15 cellular contexts compared by ENCODE assay signal in the genomic region with DNA sequence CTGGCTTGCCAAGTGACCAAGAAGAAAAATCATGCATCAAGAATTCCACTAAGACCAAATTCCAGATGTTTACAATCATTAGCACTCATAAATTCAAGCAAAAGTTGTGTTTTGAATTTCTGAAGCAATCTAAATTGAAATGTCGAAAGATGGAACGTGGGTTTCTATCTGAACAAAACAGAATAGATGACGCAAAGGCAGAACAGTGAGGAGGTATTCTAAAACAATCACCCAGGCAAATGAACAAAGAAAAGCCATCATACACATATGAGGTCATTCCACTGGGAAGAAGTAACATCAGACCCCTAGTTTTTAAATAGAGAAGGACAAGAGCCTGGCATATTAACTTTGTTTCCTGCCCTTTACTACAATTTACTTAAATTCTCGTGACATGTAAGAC. TPM values are rescaled to one million over a fixed set of nuclear protein-coding genes. Genes with fewer than 3 reads are reported as not detected.
DNase-seq lines count a peak whose midpoint lies in the region; ATAC-seq, FAIRE-seq and TF ChIP-seq lines count a peak whose summit lies in the region.
"Had no signal": no experiment of that assay in that cellular context is flagged by ENCODE, and none has a peak within 500 bp of the region (broad histone marks: within the 10 kb centered on the region; RNA-seq: fewer than 3 reads in every experiment).

No MANE protein-coding gene starts in this region.

- H3K9me3 ChIP-seq in breast epithelium (no peaks in the 10 kb centered on the region), K562 (replicated peaks; ENCODE audit: control insufficient read depth, insufficient read depth, low read depth, low read length) (no peaks in the 10 kb centered on the region), gastroesophageal sphincter (no peaks in the 10 kb centered on the region), vagina (no peaks in the 10 kb centered on the region)
- H3K9me3 ChIP-seq: colonic mucosa, testis had no signal

- H3K9me3 Mint-ChIP-seq in MCF 10A (ENCODE audit: unreplicated experiment): peaks cover 7% of the 10 kb centered on the region
- H3K9me3 Mint-ChIP-seq: WTC11 had no signal

- H4K20me1 ChIP-seq in K562 (replicated peaks; ENCODE audit: control insufficient read depth, insufficient read depth, low read length): no peaks in the 10 kb centered on the region

- H3K36me3 Mint-ChIP-seq in MCF 10A (ENCODE audit: insufficient read depth, unreplicated experiment): no peaks in the 10 kb centered on the region
- H3K36me3 Mint-ChIP-seq: WTC11 had no signal

- no peak for TF ChIP-seq CTCF in MCF 10A (IDR thresholded peaks at IDR 0.05; ENCODE audit: unreplicated experiment)
- TF ChIP-seq CTCF in breast epithelium (IDR thresholded peaks at IDR 0.05): no peak
- TF ChIP-seq CTCF in K562 (IDR thresholded peaks at IDR 0.05 in 2 of 3, conservative IDR thresholded peaks at IDR 0.05 in 1 of 3; ENCODE audit: insufficient read depth in 2 of 3, low read depth in 1 of 3, low read length in 3 of 3): no peak
- TF ChIP-seq CTCF in gastroesophageal sphincter (IDR thresholded peaks at IDR 0.05): no peak
- TF ChIP-seq CTCF in vagina (IDR thresholded peaks at IDR 0.05): no peak

- H3K27ac ChIP-seq in breast epithelium (no peak overlapping the region), K562 (ENCODE audit: extremely low read depth, low read depth, low read length) (no peak overlapping the region), gastroesophageal sphincter (peak overlapping the region in 2 of 4 donors; percentile 52 to 62), vagina (peak overlapping the region; percentile 23)
- H3K27ac ChIP-seq: colonic mucosa, testis had no signal

- peak overlapping the region; percentile 96 for H3K27ac Mint-ChIP-seq in MCF 10A (ENCODE audit: low read depth, unreplicated experiment)
- H3K27ac Mint-ChIP-seq: WTC11 had no signal

- H3K4me1 ChIP-seq in breast epithelium: no peaks in the 10 kb centered on the region
- H3K4me1 ChIP-seq in K562 (replicated peaks in 1 of 2; ENCODE audit: control insufficient read depth in 2 of 2, insufficient read depth in 2 of 2, low read length in 2 of 2): peaks cover 0 to 30% of the 10 kb centered on the region in 2 experiments; a peak in 3 of 5 replicates
- no peaks in the 10 kb centered on the region for H3K4me1 ChIP-seq in gastroesophageal sphincter
- peaks cover 22% of the 10 kb centered on the region for H3K4me1 ChIP-seq in vagina
- H3K4me1 ChIP-seq: colonic mucosa, testis had no signal

- no peaks in the 10 kb centered on the region for H3K9me1 ChIP-seq in K562 (ENCODE audit: control insufficient read depth, insufficient read depth, low read length)

- H3K4me3 Mint-ChIP-seq in MCF 10A (ENCODE audit: unreplicated experiment): peak overlapping the region; percentile 56
- H3K4me3 Mint-ChIP-seq: WTC11 had no signal

- CTCF ChIA-PET in MCF 10A (lab: Yijun Ruan, JAX): interaction anchor here (0.6 to 1.9 kb wide), 5 partner anchors 86 to 628 kb away, joined by 4 to 7 read pairs (median 6); no protein-coding TSS in a partner anchor
- CTCF ChIA-PET in K562 (lab: Yijun Ruan, JAX; ENCODE audit: low intra/inter-chr PET ratio): no interaction called here

- DNase-seq in MCF 10A (ENCODE audit: unreplicated experiment) (peak; percentile 66), breast epithelium (ENCODE audit: low spot score in 2 of 2) (no peak), K562 (ENCODE audit: extremely low read depth in 1 of 4, low spot score in 3 of 4) (no peak), vagina (ENCODE audit: extremely low spot score in 2 of 2) (no peak), DMS153 (lab: John Stamatoyannopoulos, UW) (no peak), NCI-H2107 treated with DMSO at 0.1 percent for 48 hours (lab: John Stamatoyannopoulos, UW; ENCODE audit: unreplicated experiment) (no peak), COLO668 (lab: John Stamatoyannopoulos, UW; ENCODE audit: unreplicated experiment) (no peak)
- DNase-seq: colonic mucosa, DMS79, testis had no signal

- WGBS in K562 (ENCODE audit: insufficient coverage, low coverage, missing lambda C conversion rate): 83% methylated on average over 4 of the region's 4 CpGs
- 65 to 80% methylated on average over 4 of the region's 4 CpGs for WGBS in gastroesophageal sphincter (ENCODE audit: low coverage in 1 of 2), 2 donors

- intact Hi-C loops in MCF 10A (cut with micrococcal nuclease) (loop anchor here (1.0 to 2.0 kb wide), 2 partner anchors 46 to 84 kb away; no protein-coding TSS in a partner anchor), breast epithelium (cut with DNase I; ENCODE audit: low total_unique reads) (no loop called here), K562 (cut with micrococcal nuclease) (no loop called here), vagina (cut with DNase I) (no loop called here)

- no peak for TF ChIP-seq POLR2A in breast epithelium (IDR thresholded peaks at IDR 0.05)
- no peak for TF ChIP-seq POLR2A in K562 (conservative IDR thresholded peaks at IDR 0.05)
- no peak for TF ChIP-seq POLR2A in gastroesophageal sphincter (IDR thresholded peaks at IDR 0.05)
- no peak for TF ChIP-seq POLR2A in vagina (IDR thresholded peaks at IDR 0.05)

- no TSS peak for BruUV-seq in MCF 10A (replicated peaks; lab: Mats Ljungman, UMichigan)
- no TSS peak for BruUV-seq in K562 (replicated peaks; lab: Mats Ljungman, UMichigan)

- no peak overlapping the region for H3K4me2 ChIP-seq in K562 (ENCODE audit: insufficient read depth, low read length)

- H3K27me3 Mint-ChIP-seq in MCF 10A (ENCODE audit: insufficient read depth, unreplicated experiment): no peaks in the 10 kb centered on the region

- FAIRE-seq in K562 (lab: Jason Lieb, UNC): no peak
- FAIRE-seq: frontal cortex, islet of Langerhans had no signal

- no peak for TF ChIP-seq RAD21 in K562 (CRISPR knock-in tag; conservative IDR thresholded peaks at IDR 0.05 in 1 of 2, IDR thresholded peaks at IDR 0.05 in 1 of 2)

- TF ChIP-seq EP300 in K562 (IDR thresholded peaks at IDR 0.05; ENCODE audit: low read length) (no peak), gastroesophageal sphincter (IDR thresholded peaks at IDR 0.05) (no peak)

- no peak overlapping the region for H2AFZ ChIP-seq in K562 (ENCODE audit: low read depth, low read length)

- ATAC-seq in K562: no peak
- peak; percentile 55 for ATAC-seq in gastroesophageal sphincter
- ATAC-seq: WTC11 had no signal

- POLR2A ChIA-PET in MCF 10A (lab: Yijun Ruan, JAX) (interaction anchor here (0.8 to 6.4 kb wide), 26 partner anchors 8 to 266 kb away, joined by 3 to 95 read pairs (median 7); a partner anchor contains a TSS), K562 (lab: Yijun Ruan, JAX) (interaction anchor here (0.7 to 0.8 kb wide), 2 partner anchors 21 to 185 kb away, joined by 3 read pairs; no protein-coding TSS in a partner anchor)

- H3K36me3 ChIP-seq in breast epithelium: no peaks in the 10 kb centered on the region
- H3K36me3 ChIP-seq in K562 (ENCODE audit: control insufficient read depth, insufficient read depth, low read length): no peaks in the 10 kb centered on the region
- no peaks in the 10 kb centered on the region for H3K36me3 ChIP-seq in gastroesophageal sphincter
- no peaks in the 10 kb centered on the region for H3K36me3 ChIP-seq in vagina
- H3K36me3 ChIP-seq: colonic mucosa had no signal

- no peak overlapping the region for H3K9ac ChIP-seq in K562 (ENCODE audit: insufficient read depth in 1 of 2, low read depth in 2 of 2, low read length in 2 of 2)

- H3K4me3 ChIP-seq in breast epithelium (no peak overlapping the region), K562 (no peak overlapping the region), gastroesophageal sphincter (no peak overlapping the region), vagina (no peak overlapping the region)
- H3K4me3 ChIP-seq: colonic mucosa, testis had no signal

- no peaks in the 10 kb centered on the region for H3K27me3 ChIP-seq in breast epithelium
- no peaks in the 10 kb centered on the region for H3K27me3 ChIP-seq in K562 (ENCODE audit: control insufficient read depth in 2 of 2, insufficient read depth in 2 of 2, low read length in 2 of 2)
- H3K27me3 ChIP-seq in gastroesophageal sphincter: no peaks in the 10 kb centered on the region
- no peaks in the 10 kb centered on the region for H3K27me3 ChIP-seq in vagina
- H3K27me3 ChIP-seq: colonic mucosa, testis had no signal

- peaks cover 29% of the 10 kb centered on the region for H3K4me1 Mint-ChIP-seq in MCF 10A (ENCODE audit: insufficient read depth, unreplicated experiment)
- H3K4me1 Mint-ChIP-seq: WTC11 had no signal

- H3K79me2 ChIP-seq in K562 (ENCODE audit: control insufficient read depth, insufficient read depth, low read length): no peaks in the 10 kb centered on the region

- in situ Hi-C loops in K562 (cut with MboI): no loop called here

TF ChIP-seq in K562, 482 proteins besides CTCF, POLR2A, EP300 and RAD21 (continues in another document):
- TF ChIP-seq KDM4B (IDR thresholded peaks at IDR 0.05; ENCODE audit: borderline replicate concordance in 2 of 2, low read depth in 1 of 2): no peak

RNA-seq across cellular contexts. Expression of a gene that starts 58.0 kb away (rescaled TPM):
- total RNA-seq in MCF 10A (2022): 2.6 and 3.4 TPM in 2 replicates
- total RNA-seq in breast epithelium: 1 to 10 TPM in 2 of 3 donors, under 1 TPM in 1; 0.64 to 1.5 (median 1.3) TPM
- total RNA-seq in K562 (2011; cell fraction: chromatin; rRNA removed; ENCODE audit: low replicate concordance): 13.3 and 24.4 TPM in 2 replicates
- total RNA-seq in K562 (2011; cell fraction: nucleolus; rRNA removed): 6.2 and 7.6 TPM in 2 replicates
- total RNA-seq in K562 (2011; cell fraction: nucleoplasm; rRNA removed): 10.5 and 17.4 TPM in 2 replicates
- total RNA-seq in K562 (2014; rRNA removed): 3.0 and 3.3 TPM in 2 replicates
- 2.9 and 3.4 TPM in 2 replicates for total RNA-seq in K562 (2014; rRNA removed; fragmentation: Illumina TruSeq; extraction: Trizol)
- total RNA-seq in K562 (2015; rRNA removed; fragmentation: Illumina TruSeq; extraction: Trizol): 3.0 TPM in 2 replicates
- total RNA-seq in K562 (2021): 2.1 and 3.2 TPM in 2 replicates
- polyA plus RNA-seq in K562 (2011; rRNA removed): 4.1 and 4.9 TPM in 2 replicates
- polyA plus RNA-seq in K562 (2011; cell fraction: cytosol; rRNA removed): 0.98 and 1.7 TPM in 2 replicates
- polyA plus RNA-seq in K562 (2011; cell fraction: nucleus; rRNA removed): 10.3 and 11.7 TPM in 2 replicates
- polyA plus RNA-seq in K562 (2012): 1.8 and 5.4 TPM in 2 replicates
- 1.7 and 1.9 TPM in 2 replicates for polyA plus RNA-seq in K562 (2014; fragmentation: Illumina TruSeq; extraction: Trizol)
- under 1 TPM; 0.56 to 0.96 TPM for polyA plus RNA-seq in K562 (2014; fragmentation: Nextera tagmentation; extraction: Ambion mirVana)
- polyA plus RNA-seq in K562 (2014; rRNA removed): 3.9 and 4.2 TPM in 2 replicates
- polyA minus RNA-seq in K562 (2011; rRNA and poly(A)+ RNA removed): 5.9 and 7.3 TPM in 2 replicates
- 3.1 and 5.7 TPM in 2 replicates for polyA minus RNA-seq in K562 (2011; cell fraction: cytosol; rRNA and poly(A)+ RNA removed)
- polyA minus RNA-seq in K562 (2011; cell fraction: nucleus; rRNA and poly(A)+ RNA removed): 6.2 and 8.6 TPM in 2 replicates
- total RNA-seq in gastroesophageal sphincter: 1 to 10 TPM in 3 of 4 donors, under 1 TPM in 1; 0.67 to 4.0 (median 2.7) TPM
- 2.0 TPM for total RNA-seq in vagina
- polyA plus RNA-seq: AG04450 had no signal
